31 cellular contexts compared by ENCODE assay signal in the genomic region with DNA sequence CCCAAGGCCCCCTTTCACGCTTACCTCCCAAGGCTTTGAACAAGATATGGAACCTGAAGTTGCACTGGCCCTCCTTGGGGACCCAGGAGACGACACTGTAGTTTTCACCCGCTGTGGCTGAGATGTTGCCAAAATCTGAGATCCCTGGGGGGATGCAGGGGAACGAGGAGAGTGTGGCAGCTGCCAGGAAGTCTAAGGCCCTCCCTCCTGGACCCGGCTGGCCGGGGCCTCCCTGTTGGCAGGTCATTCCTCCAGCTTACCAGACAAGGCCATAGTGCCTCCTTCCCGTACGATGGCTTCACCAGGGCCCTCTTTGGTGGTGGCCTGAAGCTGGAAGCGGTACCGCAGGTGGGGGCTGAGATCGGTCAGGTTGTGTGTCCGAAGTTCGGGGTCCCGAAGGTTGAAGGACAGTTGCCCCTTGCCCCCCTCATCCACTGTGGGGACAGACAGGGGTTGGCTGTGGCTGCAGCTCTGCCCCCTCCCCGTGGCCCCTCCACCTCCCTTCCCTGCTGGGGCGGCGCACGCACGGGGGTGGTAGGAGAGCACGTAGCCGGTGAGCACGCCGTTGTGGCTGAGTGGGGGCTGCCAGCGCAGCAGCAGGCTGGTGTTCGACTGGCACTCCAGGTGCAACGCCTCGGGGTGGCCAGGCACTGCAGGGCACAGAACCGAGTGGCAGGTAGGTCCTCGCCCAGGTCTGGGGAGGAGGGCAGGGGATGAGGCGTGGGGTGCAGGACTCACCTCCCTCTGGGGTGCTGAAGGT. TPM values are rescaled to one million over a fixed set of nuclear protein-coding genes. Genes with fewer than 3 reads are reported as not detected.
"Had no signal": no experiment of that assay in that cellular context is flagged by ENCODE, and none has a peak within 500 bp of the region (broad histone marks: within the 10 kb centered on the region; RNA-seq: fewer than 3 reads in every experiment).

No MANE protein-coding gene starts in this region.

- H3K4me3 ChIP-seq: adrenal gland, ascending aorta, cardiac muscle cell, coronary artery, dorsolateral prefrontal cortex, gastrocnemius medialis, testis, transverse colon had no signal

- DNase-seq: activated B cell treated with CpG ODN at 0.5 μM for 24 hours; activated CD4-positive, alpha-beta T cell treated with anti-CD3 and anti-CD28 coated beads for 36 hours; activated CD4-positive, alpha-beta T cell treated with anti-CD3 and anti-CD28 coated beads, Interleukin-2, amount 50 U/mL, for 4 hours; activated naive CD4-positive, alpha-beta T cell treated with Interleukin-2 at 50 U/mL for 16 hours; activated naive CD8-positive, alpha-beta T cell treated with anti-CD3 and anti-CD28 coated beads for 36 hours; activated T-cell treated with anti-CD3 and anti-CD28 coated beads for 4 hours; activated T-cell treated with anti-CD3 and anti-CD28 coated beads, Interleukin-2, amount 50 U/mL, for 72 hours; adrenal gland; effector memory CD4-positive, alpha-beta T cell; gastrocnemius medialis; hippocampal formation; left colon; midbrain; naive thymus-derived CD4-positive, alpha-beta T cell; nucleus accumbens; right cardiac atrium; stimulated activated CD4-positive, alpha-beta T cell treated with anti-CD3 and anti-CD28 coated beads, Interleukin-2, amount 100 ng/mL, for 48 hours; stimulated activated naive CD8-positive, alpha-beta T cell treated with anti-CD3 and anti-CD28 coated beads, Interleukin-15, Interleukin-2, amounts not matched to agents 100 U/mL and 50 U/mL, for 24 hours; T-helper 2 cell; testis; transverse colon had no signal

- H3K4me1 ChIP-seq: adrenal gland, ascending aorta, gastrocnemius medialis, parathyroid adenoma, testis, transverse colon had no signal

- H3K27ac ChIP-seq: adrenal gland, ascending aorta, cardiac muscle cell, coronary artery, gastrocnemius medialis, parathyroid adenoma, testis, transverse colon had no signal

- ATAC-seq: activated CD4-positive, alpha-beta T cell treated with anti-CD3 and anti-CD28 coated beads for 36 hours; activated T-cell treated with anti-CD3 and anti-CD28 coated beads, Interleukin-2, amount 50 U/mL, for 72 hours; gastrocnemius medialis; left colon; naive thymus-derived CD4-positive, alpha-beta T cell; right cardiac atrium; stimulated activated naive CD8-positive, alpha-beta T cell treated with anti-CD3 and anti-CD28 coated beads, Interleukin-15, Interleukin-2, amounts not matched to agents 100 U/mL and 50 U/mL, for 24 hours had no signal

- H3K9me3 ChIP-seq: adrenal gland, ascending aorta, gastrocnemius medialis, testis, transverse colon had no signal

- H3K36me3 ChIP-seq: adrenal gland, ascending aorta, cardiac muscle cell, gastrocnemius medialis, transverse colon had no signal

- H3K27me3 ChIP-seq: cardiac muscle cell, gastrocnemius medialis, testis, transverse colon had no signal

- H3K9ac ChIP-seq: parathyroid adenoma had no signal

- FAIRE-seq: keratinocyte had no signal

RNA-seq across cellular contexts. Expression of a gene that starts 39.7 kb away (rescaled TPM):
- total RNA-seq: activated B cell treated with CpG ODN at 0.5 μM for 24 hours; activated CD4-positive, alpha-beta T cell treated with anti-CD3 and anti-CD28 coated beads for 36 hours; activated naive CD8-positive, alpha-beta T cell treated with anti-CD3 and anti-CD28 coated beads for 36 hours; activated T-cell treated with anti-CD3 and anti-CD28 coated beads, Interleukin-2, amount 50 U/mL, for 72 hours; cardiac muscle cell; cerebellum; liver; pulmonary artery endothelial cell had no signal
- polyA plus RNA-seq: keratinocyte; naive thymus-derived CD4-positive, alpha-beta T cell; neural cell had no signal
